Comparison of ENCODE assay signal across 13 cellular contexts in the genomic region with DNA sequence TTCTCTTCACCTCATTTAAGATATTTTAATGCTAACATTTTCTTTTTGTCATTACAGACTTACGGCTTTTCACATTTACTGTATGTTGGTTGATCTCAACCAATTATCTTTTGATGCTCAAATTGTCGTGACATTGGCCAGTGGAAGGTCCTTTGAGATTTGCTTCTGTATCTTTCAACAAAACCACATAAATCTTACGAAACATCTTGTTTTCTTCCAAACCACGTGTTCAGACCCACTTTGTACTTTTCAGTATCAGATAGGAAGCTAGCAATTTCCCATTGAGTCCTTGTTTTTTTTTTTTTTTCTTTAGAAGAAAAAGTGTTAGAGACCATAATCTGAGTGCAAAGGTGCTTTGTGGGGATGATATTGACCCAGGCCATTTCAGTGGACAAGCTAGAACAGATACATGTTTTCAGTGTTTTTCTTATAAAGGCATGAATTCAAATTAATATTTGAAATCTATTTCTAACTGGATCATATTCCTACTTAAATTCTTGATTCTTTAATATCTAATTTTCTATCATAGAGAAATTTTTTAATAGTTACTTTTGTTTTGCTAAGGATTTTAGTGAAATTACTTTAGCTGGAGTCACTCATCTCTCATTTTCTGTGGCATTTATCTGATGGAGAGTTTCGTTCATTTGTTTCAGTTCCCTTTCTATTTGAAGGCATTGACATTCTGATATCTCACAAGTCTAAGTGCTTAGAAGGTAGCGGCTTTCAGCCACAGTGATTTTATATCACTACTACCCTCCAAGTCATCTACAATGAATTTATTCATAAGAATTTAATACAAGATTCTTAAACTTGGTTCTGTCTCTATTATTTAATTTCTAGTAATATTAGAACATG. TPM values are rescaled to one million over a fixed set of nuclear protein-coding genes. Genes with fewer than 3 reads are reported as not detected.
DNase-seq lines count a peak whose midpoint lies in the region; ATAC-seq and TF ChIP-seq lines count a peak whose summit lies in the region.
"Had no signal": no experiment of that assay in that cellular context is flagged by ENCODE, and none has a peak within 500 bp of the region (broad histone marks: within the 10 kb centered on the region; RNA-seq: fewer than 3 reads in every experiment).

No MANE protein-coding gene starts in this region.

- peak; percentile 33 for DNase-seq in CD1c-positive myeloid dendritic cell (ENCODE audit: extremely low spot score)
- peak; percentile 0 for DNase-seq in LHCN-M2 (ENCODE audit: low read depth)
- DNase-seq in DMS53 treated with DMSO at 0.1 percent for 48 hours (lab: John Stamatoyannopoulos, UW; ENCODE audit: unreplicated experiment) = no peak
- no peak for DNase-seq in A673 (ENCODE audit: low spot score)
- DNase-seq in cerebellum (ENCODE audit: low spot score) = no peak
- DNase-seq in DMS79 treated with DMSO at 0.1 percent for 48 hours (lab: John Stamatoyannopoulos, UW) = no peak
- DNase-seq: effector CD8-positive, alpha-beta T cell; naive thymus-derived CD8-positive, alpha-beta T cell; stimulated activated CD4-positive, alpha-beta T cell treated with anti-CD3 and anti-CD28 coated beads, Interleukin-15, amount 100 ng/mL, for 24 hours; tibial artery had no signal

- CTCF ChIA-PET in A673 (lab: Charles Lee) = no interaction called here

- no TSS peak for BruUV-seq in A673 (replicated peaks; lab: Mats Ljungman, UMichigan)

- no peaks in the 10 kb centered on the region for H3K27me3 ChIP-seq in A673 (replicated peaks; ENCODE audit: insufficient read depth, low read depth, low read length, poor library complexity)
- H3K27me3 ChIP-seq: tibial artery had no signal

- intact Hi-C loops in A673 (cut with micrococcal nuclease; ENCODE audit: unreplicated experiment) = no loop called here

- TF ChIP-seq CTCF in A673 (conservative IDR thresholded peaks at IDR 0.05; ENCODE audit: low read depth, low read length) = no peak

- peak; percentile 85 for ATAC-seq in GM19397 (IDR thresholded peaks at IDR 0.05; ENCODE audit: unreplicated experiment)
- ATAC-seq in HG02938 (IDR thresholded peaks at IDR 0.05; ENCODE audit: unreplicated experiment) = peak; percentile 97
- ATAC-seq: A549; naive thymus-derived CD8-positive, alpha-beta T cell had no signal

- POLR2A ChIA-PET in A673 (lab: Charles Lee; ENCODE audit: low non-redundant PET) = no interaction called here

- no peak overlapping the region for H3K4me3 ChIP-seq in A673 (ENCODE audit: low read depth, low read length, poor library complexity, severe bottlenecking)
- H3K4me3 ChIP-seq: A549, tibial artery had no signal

- H3K36me3 ChIP-seq in A673 (ENCODE audit: insufficient read depth, low read length, poor library complexity, severe bottlenecking) = peaks cover 4% of the 10 kb centered on the region

- no peaks in the 10 kb centered on the region for H3K9me3 ChIP-seq in A673 (ENCODE audit: low read depth, low read length, poor library complexity, severe bottlenecking)
- H3K9me3 ChIP-seq: A549, tibial artery had no signal

- H3K4me1 ChIP-seq in A673 (ENCODE audit: insufficient read depth, low read length, poor library complexity, severe bottlenecking) = no peaks in the 10 kb centered on the region
- H3K4me1 ChIP-seq: A549, tibial artery had no signal

- no peak overlapping the region for H3K27ac ChIP-seq in A673 (ENCODE audit: low read depth, low read length, poor library complexity, severe bottlenecking)
- H3K27ac ChIP-seq: A549, tibial artery had no signal

RNA-seq across cellular contexts. Expression of a gene that starts 26.7 kb away (rescaled TPM):
- total RNA-seq in LHCN-M2 (2014; rRNA removed) (12.1 and 15.2 TPM in 2 replicates), A673 (2021) (14.4 and 15.1 TPM in 2 replicates), cerebellum (15.9 TPM)
- 3.0 TPM for polyA plus RNA-seq in LHCN-M2 (2012)

Comparison
In these comparisons a context has a peak if more than half of its experiments do, and no peak if none do; other contexts are left out.
1. DNase-seq: peak in CD1c-positive myeloid dendritic cell (single experiment) and LHCN-M2 (single experiment); none in DMS53 treated with DMSO at 0.1 percent for 48 hours (single experiment), A673 (single experiment), cerebellum (single experiment) and DMS79 treated with DMSO at 0.1 percent for 48 hours (single experiment).